23 cellular contexts compared by ENCODE assay signal in genomic region chr3:182735672-182736071, GRCh38. TPM values are rescaled to one million over a fixed set of nuclear protein-coding genes. Genes with fewer than 3 reads are reported as not detected.
A peak's percentile ranks its signal among the peaks of the same experiment; 100 is the strongest.
DNase-seq lines count a peak whose midpoint lies in the region; ATAC-seq and TF ChIP-seq lines count a peak whose summit lies in the region.
"Had no signal": no experiment of that assay in that cellular context is flagged by ENCODE, and none has a peak within 500 bp of the region (broad histone marks: within the 10 kb centered on the region; RNA-seq: fewer than 3 reads in every experiment).

No MANE protein-coding gene starts in this region.

- peak; percentile 23 for DNase-seq in GM04504 (ENCODE audit: low read depth)
- peak; percentile 55 for DNase-seq in amniotic epithelial cell (ENCODE audit: low read depth)
- DNase-seq in fibroblast of the aortic adventitia (ENCODE audit: low read depth): peak; percentile 78
- DNase-seq in cerebellar nuclear complex (lab: John Stamatoyannopoulos, UW): no peak
- DNase-seq in NCI-H446 (lab: John Stamatoyannopoulos, UW): no peak
- DNase-seq: CD8-positive, alpha-beta memory T cell; central memory CD4-positive, alpha-beta T cell; DMS53; effector CD4-positive, alpha-beta T cell; GF-D8; mammary epithelial cell; MG63; NCI-H1417; NCI-H2081; SHP77; sigmoid colon; stimulated activated CD4-positive, alpha-beta T cell treated with anti-CD3 and anti-CD28 coated beads, Interleukin-15, amount 100 ng/mL, for 24 hours; stimulated activated naive CD8-positive, alpha-beta T cell treated with anti-CD3 and anti-CD28 coated beads, Interleukin-15, amount 100 ng/mL, for 72 hours had no signal

- H3K4me3 ChIP-seq in fibroblast of the aortic adventitia (ENCODE audit: low read depth, low read length): no peak overlapping the region
- H3K4me3 ChIP-seq: K562, MG63, sigmoid colon, tibial nerve had no signal

- no peak for ATAC-seq in HG02973 (IDR thresholded peaks at IDR 0.05; ENCODE audit: unreplicated experiment)
- ATAC-seq in HG03135 (IDR thresholded peaks at IDR 0.05; ENCODE audit: unreplicated experiment): no peak
- ATAC-seq: K562; stimulated activated naive CD8-positive, alpha-beta T cell treated with anti-CD3 and anti-CD28 coated beads, Interleukin-15, amount 100 ng/mL, for 72 hours; WTC11 had no signal

- no peak for TF ChIP-seq CTCF in fibroblast of the aortic adventitia (IDR thresholded peaks at IDR 0.05; ENCODE audit: insufficient read depth, low read length)

RNA-seq across cellular contexts. Expression of gene ATP11B, which starts 57.6 kb away (rescaled TPM):
- total RNA-seq in fibroblast of the aortic adventitia (ENCODE audit: low replicate concordance): 61.7 and 66.4 TPM in 2 replicates

Comparison
In these comparisons a context has a peak if more than half of its experiments do, and no peak if none do; other contexts are left out.
1. DNase-seq: peak in GM04504 (single experiment), amniotic epithelial cell (single experiment) and fibroblast of the aortic adventitia (single experiment); none in cerebellar nuclear complex (0 of 2) and NCI-H446 (0 of 2).